Comparison of ENCODE assay signal across 8 cellular contexts in genomic region chr1:26305667-26306289, GRCh38. TPM values are rescaled to one million over a fixed set of nuclear protein-coding genes. Genes with fewer than 3 reads are reported as not detected.
DNase-seq lines count a peak whose midpoint lies in the region; ATAC-seq and TF ChIP-seq lines count a peak whose summit lies in the region.

No MANE protein-coding gene starts in this region.

- CTCF ChIA-PET in CD4-positive, alpha-beta T cell (lab: Charles Lee) = interaction anchor here (0.5 to 2.6 kb wide), 7 partner anchors 16 to 111 kb away, joined by 3 to 9 read pairs (median 7); partner anchors contain the start of gene SH3BGRL3
- CTCF ChIA-PET in WTC11 (lab: Charles Lee) = interaction anchor here (1.4 to 1.6 kb wide), 2 partner anchors 21 to 111 kb away, joined by 4 read pairs; no protein-coding TSS in a partner anchor

- no peaks in the 10 kb centered on the region for H3K9me3 ChIP-seq in CD4-positive, alpha-beta T cell (ENCODE audit: control insufficient read depth, low read length)
- no peaks in the 10 kb centered on the region for H3K9me3 ChIP-seq in testis

- no peak for ATAC-seq in CD4-positive, alpha-beta T cell (ENCODE audit: poor library complexity)
- peak; percentile 7 for ATAC-seq in HG03025 (IDR thresholded peaks at IDR 0.05; ENCODE audit: low FRiP score, unreplicated experiment)
- no peak for ATAC-seq in WTC11

- H3K4me3 ChIP-seq in testis = peak overlapping the region; percentile 63 to 80

- peaks cover 6% of the 10 kb centered on the region for H3K4me1 ChIP-seq in testis

- TF ChIP-seq POLR2A in testis (IDR thresholded peaks at IDR 0.05) = no peak

- peak overlapping the region; percentile 87 for H3K27ac Mint-ChIP-seq in CD4-positive, alpha-beta T cell
- H3K27ac Mint-ChIP-seq in WTC11 = peak overlapping the region; percentile 96
- peak overlapping the region; percentile 85 to 95 (median 94) for H3K27ac Mint-ChIP-seq in immature natural killer cell

- H3K4me3 Mint-ChIP-seq in CD4-positive, alpha-beta T cell = peak overlapping the region; percentile 94
- H3K4me3 Mint-ChIP-seq in WTC11 (peak overlapping the region; percentile 99), immature natural killer cell (peak overlapping the region; percentile 95 to 98 (median 98))

- intact Hi-C loops in CD4-positive, alpha-beta T cell (cut with DNase I, micrococcal nuclease) = loop anchor here in 1 of 2 experiments (1.0 kb wide), 1 partner anchor 16 kb away; no protein-coding TSS in a partner anchor
- intact Hi-C loops in testis (cut with DNase I; ENCODE audit: low total_unique reads) = no loop called here

- H3K36me3 ChIP-seq in testis (ENCODE audit: low read depth, missing control alignments) = no peaks in the 10 kb centered on the region

- H3K27me3 ChIP-seq in CD4-positive, alpha-beta T cell (ENCODE audit: control insufficient read depth, insufficient read depth, low read length) = no peaks in the 10 kb centered on the region
- H3K27me3 ChIP-seq in testis = no peaks in the 10 kb centered on the region

- DNase-seq in CD4-positive, alpha-beta T cell = no peak
- DNase-seq in WTC11 (ENCODE audit: low spot score) = no peak
- no peak for DNase-seq in immature natural killer cell
- DNase-seq in testis = no peak
- DNase-seq in NCI-H526 treated with DMSO at 0.1 percent for 48 hours (lab: John Stamatoyannopoulos, UW) = no peak
- no peak for DNase-seq in NCI-H146 treated with DMSO at 0.1 percent for 48 hours (lab: John Stamatoyannopoulos, UW; ENCODE audit: unreplicated experiment)
- DNase-seq in ecto neural progenitor cell (ENCODE audit: low spot score) = no peak

- no peaks in the 10 kb centered on the region for H3K9me3 Mint-ChIP-seq in CD4-positive, alpha-beta T cell
- H3K9me3 Mint-ChIP-seq in WTC11 (no peaks in the 10 kb centered on the region), immature natural killer cell (no peaks in the 10 kb centered on the region)

- POLR2A ChIA-PET in CD4-positive, alpha-beta T cell (lab: Charles Lee) = interaction anchor here (1.0 to 8.5 kb wide), 6 partner anchors 8 to 104 kb away, joined by 4 to 270 read pairs (median 12); partner anchors contain the start of gene CD52
- POLR2A ChIA-PET in WTC11 (lab: Charles Lee) = no interaction called here

- H3K27me3 Mint-ChIP-seq in CD4-positive, alpha-beta T cell = no peaks in the 10 kb centered on the region
- H3K27me3 Mint-ChIP-seq in WTC11 (ENCODE audit: low read depth) = no peaks in the 10 kb centered on the region
- peaks cover 2 to 5% (median 5%) of the 10 kb centered on the region in 3 donors for H3K27me3 Mint-ChIP-seq in immature natural killer cell (ENCODE audit: low read depth in 3 of 3)

- TF ChIP-seq CTCF in CD4-positive, alpha-beta T cell (IDR thresholded peaks at IDR 0.05) = no peak
- TF ChIP-seq CTCF in WTC11 (IDR thresholded peaks at IDR 0.05) (no peak), testis (IDR thresholded peaks at IDR 0.05) (no peak)

- H3K4me1 Mint-ChIP-seq in CD4-positive, alpha-beta T cell (ENCODE audit: low read depth) = peaks cover 33% of the 10 kb centered on the region
- peaks cover 23% of the 10 kb centered on the region for H3K4me1 Mint-ChIP-seq in WTC11
- peaks cover 13 to 25% of the 10 kb centered on the region in 2 donors for H3K4me1 Mint-ChIP-seq in immature natural killer cell

- H3K36me3 Mint-ChIP-seq in CD4-positive, alpha-beta T cell (ENCODE audit: low read depth) = no peaks in the 10 kb centered on the region
- H3K36me3 Mint-ChIP-seq in WTC11 = no peaks in the 10 kb centered on the region
- H3K36me3 Mint-ChIP-seq in immature natural killer cell = no peaks in the 10 kb centered on the region

- H3K27ac ChIP-seq in CD4-positive, alpha-beta T cell (ENCODE audit: low read depth, low read length) = peak overlapping the region; percentile 67
- peak overlapping the region; percentile 27 for H3K27ac ChIP-seq in testis

- 14 to 18% methylated on average over 8 of the region's 8 CpGs for WGBS in testis, 2 donors

TF ChIP-seq in WTC11, 78 proteins besides CTCF, POLR2A, EP300 and RAD21:
- no peak for TF ChIP-seq SMAD4 (CRISPR knock-in tag; IDR thresholded peaks at IDR 0.05)
- no peak for TF ChIP-seq MLX (CRISPR knock-in tag; IDR thresholded peaks at IDR 0.05)
- TF ChIP-seq IRF1 (CRISPR knock-in tag; IDR thresholded peaks at IDR 0.05) = no peak
- TF ChIP-seq CREM (CRISPR knock-in tag; IDR thresholded peaks at IDR 0.05) = no peak
- TF ChIP-seq GRHL2 (CRISPR knock-in tag; IDR thresholded peaks at IDR 0.05; ENCODE audit: insufficient replicate concordance, severe bottlenecking) = no peak
- TF ChIP-seq, protein P1, sequence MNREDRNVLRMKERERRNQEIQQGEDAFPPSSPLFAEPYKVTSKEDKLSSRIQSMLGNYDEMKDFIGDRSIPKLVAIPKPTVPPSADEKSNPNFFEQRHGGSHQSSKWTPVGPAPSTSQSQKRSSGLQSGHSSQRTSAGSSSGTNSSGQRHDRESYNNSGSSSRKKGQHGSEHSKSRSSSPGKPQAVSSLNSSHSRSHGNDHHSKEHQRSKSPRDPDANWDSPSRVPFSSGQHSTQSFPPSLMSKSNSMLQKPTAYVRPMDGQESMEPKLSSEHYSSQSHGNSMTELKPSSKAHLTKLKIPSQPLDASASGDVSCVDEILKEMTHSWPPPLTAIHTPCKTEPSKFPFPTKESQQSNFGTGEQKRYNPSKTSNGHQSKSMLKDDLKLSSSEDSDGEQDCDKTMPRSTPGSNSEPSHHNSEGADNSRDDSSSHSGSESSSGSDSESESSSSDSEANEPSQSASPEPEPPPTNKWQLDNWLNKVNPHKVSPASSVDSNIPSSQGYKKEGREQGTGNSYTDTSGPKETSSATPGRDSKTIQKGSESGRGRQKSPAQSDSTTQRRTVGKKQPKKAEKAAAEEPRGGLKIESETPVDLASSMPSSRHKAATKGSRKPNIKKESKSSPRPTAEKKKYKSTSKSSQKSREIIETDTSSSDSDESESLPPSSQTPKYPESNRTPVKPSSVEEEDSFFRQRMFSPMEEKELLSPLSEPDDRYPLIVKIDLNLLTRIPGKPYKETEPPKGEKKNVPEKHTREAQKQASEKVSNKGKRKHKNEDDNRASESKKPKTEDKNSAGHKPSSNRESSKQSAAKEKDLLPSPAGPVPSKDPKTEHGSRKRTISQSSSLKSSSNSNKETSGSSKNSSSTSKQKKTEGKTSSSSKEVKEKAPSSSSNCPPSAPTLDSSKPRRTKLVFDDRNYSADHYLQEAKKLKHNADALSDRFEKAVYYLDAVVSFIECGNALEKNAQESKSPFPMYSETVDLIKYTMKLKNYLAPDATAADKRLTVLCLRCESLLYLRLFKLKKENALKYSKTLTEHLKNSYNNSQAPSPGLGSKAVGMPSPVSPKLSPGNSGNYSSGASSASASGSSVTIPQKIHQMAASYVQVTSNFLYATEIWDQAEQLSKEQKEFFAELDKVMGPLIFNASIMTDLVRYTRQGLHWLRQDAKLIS (CRISPR knock-in tag; IDR thresholded peaks at IDR 0.05; ENCODE audit: borderline replicate concordance) = no peak
- TF ChIP-seq RORB (CRISPR knock-in tag; IDR thresholded peaks at IDR 0.05) = no peak
- no peak for TF ChIP-seq E2F4 (CRISPR knock-in tag; IDR thresholded peaks at IDR 0.05; ENCODE audit: borderline replicate concordance, low read depth)
- no peak for TF ChIP-seq PRRX2 (CRISPR knock-in tag; IDR thresholded peaks at IDR 0.05)
TF ChIP-seq in WTC11: peak in this region for 0.

RNA-seq across cellular contexts. Expression of gene UBXN11, which starts 0.7 kb away (rescaled TPM):
- total RNA-seq in CD4-positive, alpha-beta T cell = 10 to 100 TPM; 39.3 to 42.3 TPM
- total RNA-seq in WTC11 (2021) = 12.4 to 14.1 TPM (median 14.1 TPM) in 3 replicates
- polyA plus RNA-seq in immature natural killer cell = 1 to 10 TPM; 5.7 to 8.8 (median 8.3) TPM
- 10 to 100 TPM; 39.7 to 51.7 TPM for total RNA-seq in testis
- 65.9 TPM for polyA plus RNA-seq in testis (ENCODE audit: insufficient read depth, low read depth, low replicate concordance)

RNA-seq across cellular contexts. Expression of gene CD52, which starts 12.0 kb away (rescaled TPM):
- 100 to 1,000 TPM; 582 to 608 TPM for total RNA-seq in CD4-positive, alpha-beta T cell
- 2.8 to 3.7 TPM (median 3.4 TPM) in 3 replicates for total RNA-seq in WTC11 (2021)
- 1,000 to 10,000 TPM; 3,509 to 3,975 (median 3,639) TPM for polyA plus RNA-seq in immature natural killer cell
- 1 to 10 TPM in 1 of 2 donors, not detected in 1; 3.0 TPM for total RNA-seq in testis
- 23.8 TPM for polyA plus RNA-seq in testis (ENCODE audit: insufficient read depth, low read depth, low replicate concordance)

RNA-seq across cellular contexts. Expression of gene SH3BGRL3, which starts 25.9 kb away (rescaled TPM):
- 100 to 1,000 TPM; 178 to 193 TPM for total RNA-seq in CD4-positive, alpha-beta T cell
- total RNA-seq in WTC11 (2021) (70.8 to 92.9 TPM (median 92.3 TPM) in 3 replicates), testis (10 to 100 TPM; 24.4 to 25.4 TPM)
- polyA plus RNA-seq in immature natural killer cell (1,000 to 10,000 TPM; 1,203 to 2,040 (median 1,333) TPM), testis (ENCODE audit: insufficient read depth, low read depth, low replicate concordance) (76.6 TPM)

RNA-seq across cellular contexts. Expression of gene CRYBG2, which starts 48.2 kb away (rescaled TPM):
- total RNA-seq in CD4-positive, alpha-beta T cell = 1 to 10 TPM; 1.3 to 1.4 TPM
- total RNA-seq in WTC11 (2021) (14.4 to 21.1 TPM (median 17.8 TPM) in 3 replicates), testis (1 to 10 TPM; 4.9 to 5.6 TPM)
- polyA plus RNA-seq in immature natural killer cell (1 to 10 TPM in 2 of 3 donors, not detected in 1; 1.2 to 1.3 TPM), testis (ENCODE audit: insufficient read depth, low read depth, low replicate concordance) (12.9 TPM)

Comparison
In these comparisons a context has a peak if more than half of its experiments do, and no peak if none do; other contexts are left out.
1. RNA of gene CD52, which starts 12.0 kb away (total RNA-seq): 582 to 608 TPM in CD4-positive, alpha-beta T cell; 3.0 TPM in testis and 2.8 to 3.7 TPM in WTC11; every median in the first group is over 100 times any median in the second.
2. Peak in every context shown above with its lines, with median percentiles within 50 percentile points of each other: H3K27ac Mint-ChIP-seq and H3K4me3 Mint-ChIP-seq.